8 cellular contexts compared by ENCODE assay signal in genomic region chr16:66741131-66741900, GRCh38. TPM values are rescaled to one million over a fixed set of nuclear protein-coding genes. Genes with fewer than 3 reads are reported as not detected.
DNase-seq lines count a peak whose midpoint lies in the region; FAIRE-seq and TF ChIP-seq lines count a peak whose summit lies in the region.

No MANE protein-coding gene starts in this region.

- H3K36me3 ChIP-seq in HUES48 (ENCODE audit: control insufficient read depth, insufficient read depth, low read length), result peaks cover 92% of the 10 kb centered on the region
- H3K36me3 ChIP-seq in bronchial epithelial cell (ENCODE audit: control insufficient read depth, insufficient read depth, low read length), result peaks cover 13% of the 10 kb centered on the region
- peaks cover 2% of the 10 kb centered on the region for H3K36me3 ChIP-seq in kidney epithelial cell (ENCODE audit: control insufficient read depth, insufficient read depth, low read length)

- H3K4me3 ChIP-seq in HUES48 (ENCODE audit: low read depth, low read length) (no peak overlapping the region), bronchial epithelial cell (ENCODE audit: low read depth, low read length) (no peak overlapping the region), kidney epithelial cell (ENCODE audit: low read depth, low read length) (no peak overlapping the region)

- H3K27ac ChIP-seq in HUES48 (ENCODE audit: low read depth, low read length), result peak overlapping the region; percentile 26

- in situ Hi-C loops in ACHN (cut with HindIII; ENCODE audit: low pct_ligation_motif_present, low pct_unique_long_range_greater_than_20kb, low sequenced_read_pairs), result no loop called here

- FAIRE-seq in bronchial epithelial cell (lab: Jason Lieb, UNC), result no peak

- TF ChIP-seq CTCF in bronchial epithelial cell (IDR thresholded peaks at IDR 0.05; ENCODE audit: insufficient read depth, low read length, severe bottlenecking), result no peak
- TF ChIP-seq CTCF in kidney epithelial cell (IDR thresholded peaks at IDR 0.05; ENCODE audit: insufficient read depth, low read length, poor library complexity, severe bottlenecking), result no peak

- no peaks in the 10 kb centered on the region for H3K27me3 ChIP-seq in HUES48 (ENCODE audit: control insufficient read depth, insufficient read depth, low read length)
- H3K27me3 ChIP-seq in bronchial epithelial cell (ENCODE audit: control insufficient read depth, insufficient read depth, low read length), result no peaks in the 10 kb centered on the region
- no peaks in the 10 kb centered on the region for H3K27me3 ChIP-seq in kidney epithelial cell (ENCODE audit: control insufficient read depth, insufficient read depth, low read length)

- peaks cover 12% of the 10 kb centered on the region for H3K4me1 ChIP-seq in HUES48 (ENCODE audit: control insufficient read depth, insufficient read depth, low read length)

- H3K9me3 ChIP-seq in HUES48 (ENCODE audit: control insufficient read depth, insufficient read depth, low read length), result no peaks in the 10 kb centered on the region

- H3K9ac ChIP-seq in HUES48 (ENCODE audit: low read depth, low read length), result no peak overlapping the region

- DNase-seq in ACHN (peak; percentile 95), bronchial epithelial cell (ENCODE audit: low read depth) (peak; percentile 88), kidney epithelial cell (ENCODE audit: low read depth) (peak; percentile 83), stromal cell of bone marrow (ENCODE audit: low read depth) (peak; percentile 94), retina (no peak), NCI-H128 (lab: John Stamatoyannopoulos, UW; ENCODE audit: unreplicated experiment) (no peak)
- DNase-seq in activated CD4-positive, CD25-positive, alpha-beta regulatory T cell treated with anti-CD3 and anti-CD28 coated beads, Interleukin-2, amount 50 U/mL, for 72 hours, result no peak

RNA-seq across cellular contexts. Expression of gene DYNC1LI2, which starts 10.1 kb away (rescaled TPM):
- 127 and 138 TPM in 2 replicates for total RNA-seq in bronchial epithelial cell
- total RNA-seq in kidney epithelial cell, result 109 and 126 TPM in 2 replicates

RNA-seq across cellular contexts. Expression of gene CMTM4, which starts 44.8 kb away (rescaled TPM):
- total RNA-seq in bronchial epithelial cell (73.0 and 83.2 TPM in 2 replicates), kidney epithelial cell (74.3 and 75.2 TPM in 2 replicates)

Comparison
In these comparisons a context has a peak if more than half of its experiments do, and no peak if none do; other contexts are left out.
1. DNase-seq: peak in ACHN (single experiment), bronchial epithelial cell (single experiment), kidney epithelial cell (single experiment) and stromal cell of bone marrow (single experiment); none in activated CD4-positive, CD25-positive, alpha-beta regulatory T cell treated with anti-CD3 and anti-CD28 coated beads, Interleukin-2, amount 50 U/mL, for 72 hours (single experiment), retina (single experiment) and NCI-H128 (single experiment).